In the genomic region with DNA sequence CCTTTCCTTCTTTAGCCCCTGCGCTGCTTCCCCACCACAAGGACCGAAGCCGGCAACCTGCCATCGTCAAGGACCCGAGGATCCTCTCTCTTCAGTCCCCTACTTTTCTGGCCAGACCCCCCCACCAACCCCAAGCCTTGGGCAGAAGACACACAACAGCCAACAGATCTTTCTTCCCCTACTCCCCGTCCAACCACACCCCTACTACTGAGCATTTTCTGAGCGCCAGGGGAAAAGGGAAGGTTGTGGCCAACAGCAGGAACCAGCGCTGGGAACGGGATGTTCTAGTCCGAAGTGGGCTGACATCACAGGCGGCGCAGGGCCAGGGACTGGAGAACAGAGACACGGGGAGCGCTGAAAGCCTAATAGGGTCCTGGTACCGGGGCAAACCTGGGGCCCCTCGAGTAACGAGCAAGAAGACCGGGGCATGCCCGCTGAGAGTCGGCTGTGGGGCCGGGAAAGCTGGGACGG, we compare ENCODE assay signal across 8 cellular contexts. TPM values are rescaled to one million over a fixed set of nuclear protein-coding genes. Genes with fewer than 3 reads are reported as not detected.
DNase-seq lines count a peak whose midpoint lies in the region; ATAC-seq and TF ChIP-seq lines count a peak whose summit lies in the region.

No MANE protein-coding gene starts in this region.

- H3K9me3 ChIP-seq in iPS-18a (ENCODE audit: control insufficient read depth, low read depth, low read length) (no peaks in the 10 kb centered on the region), skeletal muscle satellite cell (replicated peaks; ENCODE audit: low read length) (no peaks in the 10 kb centered on the region)

- no peak for TF ChIP-seq CTCF in NB4 (IDR thresholded peaks at IDR 0.05; ENCODE audit: low read depth, low read length)
- no peak for TF ChIP-seq CTCF in brain (conservative IDR thresholded peaks at IDR 0.05)

- no peak for TF ChIP-seq POLR2A in NB4 (IDR thresholded peaks at IDR 0.05; ENCODE audit: extremely low read depth, insufficient read length)

- H3K4me3 ChIP-seq in NB4 (ENCODE audit: low read depth, low read length) (peak overlapping the region; percentile 74), iPS-18a (ENCODE audit: low read length) (peak overlapping the region; percentile 91), skeletal muscle satellite cell (ENCODE audit: low read length) (peak overlapping the region; percentile 79)

- H3K4me1 ChIP-seq in iPS-18a (ENCODE audit: control insufficient read depth, low read depth, low read length) (peaks cover 36% of the 10 kb centered on the region), skeletal muscle satellite cell (ENCODE audit: control insufficient read depth, insufficient read depth, low read length) (peaks cover 38% of the 10 kb centered on the region)

- ATAC-seq in GM21515 (IDR thresholded peaks at IDR 0.05; ENCODE audit: unreplicated experiment), result no peak

- no peaks in the 10 kb centered on the region for H3K27me3 ChIP-seq in iPS-18a (ENCODE audit: control insufficient read depth, insufficient read depth, low read length)
- H3K27me3 ChIP-seq in skeletal muscle satellite cell (ENCODE audit: control insufficient read depth, insufficient read depth, low read length), result no peaks in the 10 kb centered on the region

- H3K4me2 ChIP-seq in skeletal muscle satellite cell (ENCODE audit: low read length), result peak overlapping the region; percentile 96

- H3K4me3 Mint-ChIP-seq in brain, result no peak overlapping the region

- H3K27ac ChIP-seq in iPS-18a (ENCODE audit: low read length), result peak overlapping the region; percentile 31

- peaks cover 19% of the 10 kb centered on the region for H3K4me1 Mint-ChIP-seq in brain

- CTCF ChIA-PET in HEK293T (lab: Yijun Ruan, JAX), result no interaction called here

- H3K36me3 Mint-ChIP-seq in brain, result peaks cover 29% of the 10 kb centered on the region

- peak overlapping the region; percentile 72 for H3K9ac ChIP-seq in iPS-18a (ENCODE audit: low read length)
- peak overlapping the region; percentile 99 for H3K9ac ChIP-seq in skeletal muscle satellite cell (ENCODE audit: low read depth, low read length)

- peaks cover 29% of the 10 kb centered on the region for H3K36me3 ChIP-seq in iPS-18a (ENCODE audit: control insufficient read depth, low read depth, low read length)
- H3K36me3 ChIP-seq in skeletal muscle satellite cell (ENCODE audit: insufficient read depth, low read length), result peaks cover 51% of the 10 kb centered on the region

- H3K9me3 Mint-ChIP-seq in brain, result peaks cover 0 to 2% (median 0%) of the 10 kb centered on the region in 5 experiments

- POLR2A ChIA-PET in HEK293T (lab: Yijun Ruan, JAX), result interaction anchor here (0.9 to 6.1 kb wide), 9 partner anchors 9 to 144 kb away, joined by 3 to 53 read pairs (median 5); a partner anchor contains a TSS

- peaks cover 8% of the 10 kb centered on the region for H3K27me3 Mint-ChIP-seq in brain

- H3K27ac Mint-ChIP-seq in brain, result peak overlapping the region in 3 of 5 experiments; percentile 97 to 98 (median 98)

- DNase-seq in NCI-H146 (lab: John Stamatoyannopoulos, UW) (peak; percentile 45), NCI-H146 treated with DMSO at 0.1 percent for 48 hours (lab: John Stamatoyannopoulos, UW; ENCODE audit: unreplicated experiment) (no peak), NB4 (ENCODE audit: low read depth) (peak; percentile 62), HEK293T (ENCODE audit: extremely low spot score) (no peak)

TF ChIP-seq in HEK293T, 16 proteins besides CTCF, POLR2A, EP300 and RAD21:
- TF ChIP-seq SP1 (IDR thresholded peaks at IDR 0.05) (no peak), SUZ12 (IDR thresholded peaks at IDR 0.05) (no peak), ELF4 (IDR thresholded peaks at IDR 0.05) (no peak), NFRKB (IDR thresholded peaks at IDR 0.05) (no peak), ARNT (IDR thresholded peaks at IDR 0.05) (no peak), ZNF384 (IDR thresholded peaks at IDR 0.05) (no peak), TARDBP (IDR thresholded peaks at IDR 0.05) (no peak), L3MBTL2 (conservative IDR thresholded peaks at IDR 0.05) (no peak), FOXA1 (IDR thresholded peaks at IDR 0.05) (no peak), BHLHE40 (IDR thresholded peaks at IDR 0.05; ENCODE audit: borderline replicate concordance) (no peak), FOXK2 (IDR thresholded peaks at IDR 0.05) (no peak), CTBP1 (IDR thresholded peaks at IDR 0.05; ENCODE audit: borderline replicate concordance) (no peak)
- TF ChIP-seq, protein P1, sequence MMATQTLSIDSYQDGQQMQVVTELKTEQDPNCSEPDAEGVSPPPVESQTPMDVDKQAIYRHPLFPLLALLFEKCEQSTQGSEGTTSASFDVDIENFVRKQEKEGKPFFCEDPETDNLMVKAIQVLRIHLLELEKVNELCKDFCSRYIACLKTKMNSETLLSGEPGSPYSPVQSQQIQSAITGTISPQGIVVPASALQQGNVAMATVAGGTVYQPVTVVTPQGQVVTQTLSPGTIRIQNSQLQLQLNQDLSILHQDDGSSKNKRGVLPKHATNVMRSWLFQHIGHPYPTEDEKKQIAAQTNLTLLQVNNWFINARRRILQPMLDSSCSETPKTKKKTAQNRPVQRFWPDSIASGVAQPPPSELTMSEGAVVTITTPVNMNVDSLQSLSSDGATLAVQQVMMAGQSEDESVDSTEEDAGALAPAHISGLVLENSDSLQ (IDR thresholded peaks at IDR 0.05), result no peak

RNA-seq across cellular contexts. Expression of a gene that starts 0.5 kb away (rescaled TPM):
- 34.2 TPM for polyA plus RNA-seq in brain (ENCODE audit: insufficient read depth, low read depth, low replicate concordance)
- 12.7 and 28.2 TPM in 2 replicates for total RNA-seq in skeletal muscle satellite cell (2012; rRNA removed)

RNA-seq across cellular contexts. Expression of a gene that starts 11.1 kb away (rescaled TPM):
- 375 TPM for polyA plus RNA-seq in brain (ENCODE audit: insufficient read depth, low read depth, low replicate concordance)
- total RNA-seq in skeletal muscle satellite cell (2012; rRNA removed), result 2.0 and 5.5 TPM in 2 replicates

RNA-seq across cellular contexts. Expression of a gene that starts 24.5 kb away (rescaled TPM):
- 47.2 TPM for polyA plus RNA-seq in brain (ENCODE audit: insufficient read depth, low read depth, low replicate concordance)
- total RNA-seq in skeletal muscle satellite cell (2012; rRNA removed), result 26.4 and 30.8 TPM in 2 replicates

RNA-seq across cellular contexts. Expression of a gene that starts 27.8 kb away (rescaled TPM):
- polyA plus RNA-seq in brain (ENCODE audit: insufficient read depth, low read depth, low replicate concordance), result not detected
- under 0.01 TPM in 2 replicates for total RNA-seq in skeletal muscle satellite cell (2012; rRNA removed)

RNA-seq across cellular contexts. Expression of a gene that starts 33.4 kb away (rescaled TPM):
- polyA plus RNA-seq in brain (ENCODE audit: insufficient read depth, low read depth, low replicate concordance), result 0.22 TPM
- under 0.01 and 0.25 TPM in 2 replicates for total RNA-seq in skeletal muscle satellite cell (2012; rRNA removed)

Comparison
In these comparisons a context has a peak if more than half of its experiments do, and no peak if none do; other contexts are left out.
1. DNase-seq: peak in NCI-H146 (single experiment) and NB4 (single experiment); none in NCI-H146 treated with DMSO at 0.1 percent for 48 hours (single experiment) and HEK293T (single experiment).
2. Peak in every context shown above with its lines, with median percentiles within 50 percentile points of each other: H3K4me3 ChIP-seq.